In genomic region chr2:86023366-86023712, GRCh38 we compare ENCODE assay signal across 30 cellular contexts.
DNase-seq lines count a peak whose midpoint lies in the region; ATAC-seq and TF ChIP-seq lines count a peak whose summit lies in the region.
"Had no signal": no experiment of that assay in that cellular context is flagged by ENCODE, and none has a peak within 500 bp of the region (broad histone marks: within the 10 kb centered on the region; RNA-seq: fewer than 3 reads in every experiment).

No MANE protein-coding gene starts in this region.

- WGBS in upper lobe of left lung, 2 donors = 80 to 97% methylated on average over 2 of the region's 2 CpGs

- TF ChIP-seq CTCF in CD4-positive, alpha-beta T cell (IDR thresholded peaks at IDR 0.05) = no peak
- TF ChIP-seq CTCF in upper lobe of left lung (IDR thresholded peaks at IDR 0.05) = no peak

- CTCF ChIA-PET in CD4-positive, alpha-beta T cell (lab: Charles Lee) = no interaction called here

- H3K4me1 ChIP-seq in upper lobe of left lung = peaks cover 0 to 10% (median 2%) of the 10 kb centered on the region in 4 donors

- H3K36me3 Mint-ChIP-seq in CD4-positive, alpha-beta T cell (ENCODE audit: low read depth) = peaks cover 39% of the 10 kb centered on the region
- peaks cover 21% of the 10 kb centered on the region for H3K36me3 Mint-ChIP-seq in effector memory CD8-positive, alpha-beta T cell (ENCODE audit: insufficient read depth)

- H3K4me3 Mint-ChIP-seq in CD4-positive, alpha-beta T cell = no peak overlapping the region
- H3K4me3 Mint-ChIP-seq in effector memory CD8-positive, alpha-beta T cell = no peak overlapping the region
- H3K4me3 Mint-ChIP-seq: activated naive CD4-positive, alpha-beta T cell treated with anti-CD3 and anti-CD28 coated beads, Interleukin-2, amount 50 U/mL, for 24 hours; natural killer cell treated with Interleukin-12 subunit alpha and Interleukin-12 subunit beta and Interleukin-15 and Interleukin-18, amount 100 ng/mL, for 72 hours; type B pancreatic cell had no signal

- DNase-seq in CD4-positive, alpha-beta T cell = no peak
- no peak for DNase-seq in effector memory CD8-positive, alpha-beta T cell
- no peak for DNase-seq in ureter (ENCODE audit: low spot score)
- no peak for DNase-seq in upper lobe of left lung
- no peak for DNase-seq in inferior parietal cortex (ENCODE audit: extremely low spot score)
- DNase-seq: activated CD4-positive, CD25-positive, alpha-beta regulatory T cell; activated CD8-positive, alpha-beta memory T cell treated with anti-CD3 and anti-CD28 coated beads, Interleukin-2, amount 50 U/mL, for 4 hours; anterior cingulate cortex; Calu3; effector memory CD4-positive, alpha-beta T cell; erythroblast; IMR-90; kidney; midbrain; NCI-H1092; NCI-H187; NCI-H526; retina; SIG-M5; stimulated activated CD4-positive, alpha-beta T cell treated with anti-CD3 and anti-CD28 coated beads, Interleukin-1b, Interleukin-23, amount 100 ng/mL, for 48 hours; substantia nigra; SW 1271 had no signal

- H3K4me1 Mint-ChIP-seq in CD4-positive, alpha-beta T cell (ENCODE audit: low read depth) = no peaks in the 10 kb centered on the region
- H3K4me1 Mint-ChIP-seq in effector memory CD8-positive, alpha-beta T cell (ENCODE audit: low read depth in 2 of 2) = peaks cover 7 to 8% of the 10 kb centered on the region in 2 donors
- H3K4me1 Mint-ChIP-seq: activated naive CD4-positive, alpha-beta T cell treated with anti-CD3 and anti-CD28 coated beads, Interleukin-2, amount 50 U/mL, for 24 hours had no signal

- no peaks in the 10 kb centered on the region for H3K27me3 Mint-ChIP-seq in CD4-positive, alpha-beta T cell
- H3K27me3 Mint-ChIP-seq in effector memory CD8-positive, alpha-beta T cell = no peaks in the 10 kb centered on the region
- H3K27me3 Mint-ChIP-seq: activated naive CD4-positive, alpha-beta T cell treated with anti-CD3 and anti-CD28 coated beads, Interleukin-2, amount 50 U/mL, for 24 hours; natural killer cell treated with Interleukin-12 subunit alpha and Interleukin-12 subunit beta and Interleukin-15 and Interleukin-18, amount 100 ng/mL, for 72 hours; type B pancreatic cell had no signal

- no peaks in the 10 kb centered on the region for H3K9me3 Mint-ChIP-seq in CD4-positive, alpha-beta T cell
- H3K9me3 Mint-ChIP-seq in effector memory CD8-positive, alpha-beta T cell = no peaks in the 10 kb centered on the region
- H3K9me3 Mint-ChIP-seq: activated naive CD4-positive, alpha-beta T cell treated with anti-CD3 and anti-CD28 coated beads, Interleukin-2, amount 50 U/mL, for 24 hours; natural killer cell treated with Interleukin-12 subunit alpha and Interleukin-12 subunit beta and Interleukin-15 and Interleukin-18, amount 100 ng/mL, for 72 hours; type B pancreatic cell had no signal

- no peak for TF ChIP-seq POLR2A in upper lobe of left lung (IDR thresholded peaks at IDR 0.05)

- TF ChIP-seq EP300 in upper lobe of left lung (IDR thresholded peaks at IDR 0.05) = no peak

- H3K27ac ChIP-seq in CD4-positive, alpha-beta T cell (ENCODE audit: low read depth, low read length) = no peak overlapping the region
- no peak overlapping the region for H3K27ac ChIP-seq in upper lobe of left lung
- H3K27ac ChIP-seq: BLaER1 treated with 17β-estradiol and CSF1 and Interleukin-3, amounts not matched to agents 10 nM and 100 nM had no signal

- no peaks in the 10 kb centered on the region for H3K27me3 ChIP-seq in CD4-positive, alpha-beta T cell (ENCODE audit: control insufficient read depth, insufficient read depth, low read length)
- H3K27me3 ChIP-seq in upper lobe of left lung = no peaks in the 10 kb centered on the region
- H3K27me3 ChIP-seq: BLaER1 treated with 17β-estradiol and CSF1 and Interleukin-3, amounts not matched to agents 10 nM and 100 nM had no signal

- POLR2A ChIA-PET in CD4-positive, alpha-beta T cell (lab: Charles Lee) = no interaction called here

- peak overlapping the region; percentile 20 for H3K27ac Mint-ChIP-seq in CD4-positive, alpha-beta T cell
- H3K27ac Mint-ChIP-seq in effector memory CD8-positive, alpha-beta T cell = peak overlapping the region; percentile 2 to 72
- H3K27ac Mint-ChIP-seq: type B pancreatic cell had no signal

- ATAC-seq in CD4-positive, alpha-beta T cell (ENCODE audit: poor library complexity) = no peak
- ATAC-seq in GM18868 (IDR thresholded peaks at IDR 0.05; ENCODE audit: unreplicated experiment) (peak; percentile 23), HG03108 (IDR thresholded peaks at IDR 0.05; ENCODE audit: unreplicated experiment) (peak; percentile 25), HG02759 (IDR thresholded peaks at IDR 0.05; ENCODE audit: unreplicated experiment) (no peak), upper lobe of left lung (ENCODE audit: low FRiP score in 2 of 2) (no peak)
- no peak for ATAC-seq in effector memory CD8-positive, alpha-beta T cell (replicated peaks)
- ATAC-seq: natural killer cell treated with Interleukin-12 subunit alpha and Interleukin-12 subunit beta and Interleukin-15 and Interleukin-18, amount 100 ng/mL, for 72 hours had no signal

- peaks cover 0 to 27% (median 23%) of the 10 kb centered on the region in 4 donors for H3K36me3 ChIP-seq in upper lobe of left lung

- H3K4me3 ChIP-seq in upper lobe of left lung = no peak overlapping the region
- H3K4me3 ChIP-seq: BLaER1 treated with 17β-estradiol and CSF1 and Interleukin-3, amounts not matched to agents 10 nM and 100 nM; smooth muscle cell had no signal

- H3K9me3 ChIP-seq in CD4-positive, alpha-beta T cell (ENCODE audit: control insufficient read depth, low read length) = no peaks in the 10 kb centered on the region
- H3K9me3 ChIP-seq in upper lobe of left lung = no peaks in the 10 kb centered on the region
- H3K9me3 ChIP-seq: BLaER1 treated with 17β-estradiol and CSF1 and Interleukin-3, amounts not matched to agents 10 nM and 100 nM had no signal

- intact Hi-C loops in CD4-positive, alpha-beta T cell (cut with DNase I, micrococcal nuclease) = no loop called here

Comparison
In these comparisons a context has a peak if more than half of its experiments do, and no peak if none do; other contexts are left out.
1. ATAC-seq: peak in GM18868 (single experiment) and HG03108 (single experiment); none in CD4-positive, alpha-beta T cell (single experiment), effector memory CD8-positive, alpha-beta T cell (single experiment), HG02759 (single experiment) and upper lobe of left lung (0 of 2).